In the genomic region with DNA sequence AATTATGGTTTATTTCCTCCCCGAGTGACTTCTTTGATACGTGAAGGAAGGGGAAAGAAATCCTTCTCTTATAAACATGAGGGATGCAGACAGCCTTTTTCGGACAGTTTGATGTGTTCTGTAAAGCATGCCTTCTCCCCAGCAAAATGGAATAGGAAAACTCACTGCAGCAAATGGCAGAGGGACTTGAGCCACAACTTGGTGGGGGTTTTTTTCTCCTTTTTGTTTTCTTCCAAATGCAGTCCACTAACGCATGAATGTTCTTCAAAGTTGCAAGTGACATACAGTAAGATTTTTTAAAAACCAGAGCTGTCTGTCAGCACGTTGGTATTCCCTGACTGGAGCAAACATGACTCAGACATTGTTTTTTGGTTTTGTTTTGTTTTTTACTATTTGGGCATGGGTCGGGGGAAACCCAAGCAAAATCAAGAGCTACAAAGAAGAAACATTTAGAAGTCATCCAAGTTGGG, we compare ENCODE assay signal across 8 cellular contexts. TPM values are rescaled to one million over a fixed set of nuclear protein-coding genes. Genes with fewer than 3 reads are reported as not detected.
DNase-seq lines count a peak whose midpoint lies in the region; ATAC-seq and TF ChIP-seq lines count a peak whose summit lies in the region.

No MANE protein-coding gene starts in this region.

- H3K9me2 ChIP-seq in SU-DHL-6 (replicated peaks; ENCODE audit: insufficient read depth, low read length), result no peaks in the 10 kb centered on the region

- no peaks in the 10 kb centered on the region for H4K20me1 ChIP-seq in SU-DHL-6 (ENCODE audit: low read depth, low read length)

- peak overlapping the region; percentile 94 for H3K9ac ChIP-seq in SU-DHL-6 (ENCODE audit: low read length)

- peaks cover 47% of the 10 kb centered on the region for H3K79me2 ChIP-seq in SU-DHL-6 (ENCODE audit: insufficient read depth, low read length)

- no peaks in the 10 kb centered on the region for H3K36me3 ChIP-seq in SU-DHL-6 (ENCODE audit: low read length)

- peaks cover 29% of the 10 kb centered on the region for H3F3A ChIP-seq in SU-DHL-6 (ENCODE audit: insufficient read depth)

- no peaks in the 10 kb centered on the region for H3K9me3 ChIP-seq in SU-DHL-6 (ENCODE audit: insufficient read depth, low read length)

- H3K27me3 ChIP-seq in SU-DHL-6 (ENCODE audit: low read length), result no peaks in the 10 kb centered on the region

- H3K4me2 ChIP-seq in SU-DHL-6 (ENCODE audit: low read depth, low read length, poor library complexity, severe bottlenecking), result peak overlapping the region; percentile 98

- intact Hi-C loops in sciatic nerve (cut with DNase I), result loop anchor here (10.0 kb wide), 1 partner anchor 55 kb away; no protein-coding TSS in a partner anchor

- peak; percentile 15 for ATAC-seq in GM18511 (IDR thresholded peaks at IDR 0.05; ENCODE audit: unreplicated experiment)
- ATAC-seq in sciatic nerve, result peak; percentile 17
- no peak for ATAC-seq in GM19351 (IDR thresholded peaks at IDR 0.05; ENCODE audit: unreplicated experiment)
- ATAC-seq in GM21528 (IDR thresholded peaks at IDR 0.05; ENCODE audit: low FRiP score, unreplicated experiment), result no peak

- H2AFZ ChIP-seq in SU-DHL-6 (ENCODE audit: low read depth, low read length, severe bottlenecking), result peak overlapping the region; percentile 94

- H3K27ac ChIP-seq in SU-DHL-6 (ENCODE audit: low read depth, low read length), result peak overlapping the region; percentile 86

- peak overlapping the region; percentile 90 for H3K4me3 ChIP-seq in SU-DHL-6 (ENCODE audit: insufficient read depth, low read length, poor library complexity, severe bottlenecking)
- H3K4me3 ChIP-seq in foreskin fibroblast (ENCODE audit: low read depth in 1 of 2, low read length in 2 of 2), result peak overlapping the region; percentile 68 to 94

- TF ChIP-seq CTCF in SU-DHL-6 (IDR thresholded peaks at IDR 0.05; ENCODE audit: insufficient read depth, low read length, poor library complexity, severe bottlenecking), result no peak
- TF ChIP-seq CTCF in foreskin fibroblast (IDR thresholded peaks at IDR 0.05; ENCODE audit: low read depth, low read length), result no peak
- no peak for TF ChIP-seq CTCF in GM20000 (IDR thresholded peaks at IDR 0.05; ENCODE audit: extremely low read depth, missing control alignments)

- DNase-seq in foreskin fibroblast, result peak in 1 of 2 donors; percentile 62
- DNase-seq in sciatic nerve (ENCODE audit: low spot score), result no peak
- no peak for DNase-seq in stimulated activated CD8-positive, alpha-beta memory T cell treated with anti-CD3 and anti-CD28 coated beads, Interleukin-4, amount 100 ng/mL, for 48 hours
- no peak for DNase-seq in GM20000 (ENCODE audit: low spot score)

RNA-seq across cellular contexts. Expression of a gene that starts 0.6 kb away (rescaled TPM):
- 59.8 TPM for total RNA-seq in sciatic nerve

Comparison
In these comparisons a context has a peak if more than half of its experiments do, and no peak if none do; other contexts are left out.
1. ATAC-seq: peak in GM18511 (single experiment) and sciatic nerve (single experiment); none in GM19351 (single experiment) and GM21528 (single experiment).